ENCODE assay signal across 24 cellular contexts in genomic region chr6:94785514-94785913, GRCh38.
"Had no signal": no experiment of that assay in that cellular context is flagged by ENCODE, and none has a peak within 500 bp of the region (broad histone marks: within the 10 kb centered on the region; RNA-seq: fewer than 3 reads in every experiment).

No MANE protein-coding gene starts in this region.

- DNase-seq: activated CD8-positive, alpha-beta memory T cell treated with anti-CD3 and anti-CD28 coated beads, Interleukin-2, amount 10 ng/mL, durations not matched to agents 7 days and 5 days; activated T-cell treated with anti-CD3 and anti-CD28 coated beads, Interleukin-2, amount 50 U/mL, for 48 hours; dermis blood vessel endothelial cell; effector CD4-positive, alpha-beta T cell; glutamatergic neuron; islet precursor cell; mesendoderm; stimulated activated CD4-positive, alpha-beta T cell treated with anti-CD3 and anti-CD28 coated beads, Interleukin-12 subunit alpha, Interleukin-12 subunit beta, amount 100 ng/mL, for 4 hours; stimulated activated CD4-positive, alpha-beta T cell treated with anti-CD3 and anti-CD28 coated beads, Interleukin-4, amount 100 ng/mL, for 24 hours; trophoblast cell had no signal

- H3K9me3 ChIP-seq: breast epithelium, lower lobe of right lung, neutrophil, thoracic aorta had no signal

- H3K36me3 ChIP-seq: breast epithelium, left lung, lower lobe of right lung, neutrophil, thoracic aorta had no signal

- H3K27me3 ChIP-seq: breast epithelium, left lung, neutrophil had no signal

- H3K4me1 ChIP-seq: breast epithelium, left lung, lower lobe of right lung had no signal

- ATAC-seq: activated CD8-positive, alpha-beta memory T cell treated with anti-CD3 and anti-CD28 coated beads, Interleukin-2, amount 10 ng/mL, durations not matched to agents 7 days and 5 days; activated CD8-positive, alpha-beta T cell treated with anti-CD3 and anti-CD28 coated beads, Interleukin-2, amount 10 ng/mL, durations not matched to agents 7 days and 5 days; activated naive CD4-positive, alpha-beta T cell treated with anti-CD3 and anti-CD28 coated beads, Interleukin-2, amount 50 U/mL, for 72 hours; sciatic nerve; stimulated activated effector memory CD8-positive, alpha-beta T cell treated with anti-CD3 and anti-CD28 coated beads, Interleukin-12 subunit alpha, Interleukin-12 subunit beta, amount 100 ng/mL, for 72 hours had no signal

- H3K27ac ChIP-seq: breast epithelium, epithelial cell of prostate, left lung, lower lobe of right lung, neutrophil, skin epidermis, thoracic aorta had no signal

- H3K4me3 ChIP-seq: breast epithelium, left lung, lower lobe of right lung, skin epidermis, thoracic aorta had no signal

- FAIRE-seq: colon, frontal cortex, urothelium cell line had no signal
